16 cellular contexts compared by ENCODE assay signal in the genomic region with DNA sequence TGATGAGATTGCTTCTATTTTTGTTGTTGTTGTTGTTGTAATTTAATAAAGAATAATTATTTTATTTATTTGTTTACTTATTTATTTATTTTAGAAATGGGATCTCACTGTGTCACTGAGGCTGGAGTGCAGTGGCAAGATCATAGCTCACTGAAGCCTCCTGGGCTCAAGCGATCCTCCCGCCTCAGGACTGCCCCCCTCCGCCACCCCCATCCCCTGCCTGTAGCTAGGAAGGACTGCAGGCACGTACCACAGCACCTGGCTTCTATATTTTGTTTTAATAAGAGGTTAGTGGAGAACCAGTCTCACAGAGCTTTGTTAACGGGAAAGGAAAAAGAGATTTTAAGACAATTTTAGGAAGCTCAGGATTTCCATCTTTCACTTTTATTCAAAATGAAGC. TPM values are rescaled to one million over a fixed set of nuclear protein-coding genes. Genes with fewer than 3 reads are reported as not detected.
DNase-seq lines count a peak whose midpoint lies in the region; ATAC-seq, FAIRE-seq and TF ChIP-seq lines count a peak whose summit lies in the region.
"Had no signal": no experiment of that assay in that cellular context is flagged by ENCODE, and none has a peak within 500 bp of the region (broad histone marks: within the 10 kb centered on the region; RNA-seq: fewer than 3 reads in every experiment).

No MANE protein-coding gene starts in this region.

- no peak for TF ChIP-seq POLR2A in K562 (conservative IDR thresholded peaks at IDR 0.05)

- POLR2A ChIA-PET in K562 (lab: Yijun Ruan, JAX): interaction anchor here (1.4 kb wide), 1 partner anchor 16 kb away, joined by 4 read pairs; no protein-coding TSS in a partner anchor

- H4K8ac ChIP-seq in H9 (replicated peaks; ENCODE audit: insufficient read length, low read depth, low read length): no peak overlapping the region

- H4K20me1 ChIP-seq in H9 (ENCODE audit: control insufficient read depth, insufficient read depth, insufficient read length): no peaks in the 10 kb centered on the region
- H4K20me1 ChIP-seq in K562 (replicated peaks; ENCODE audit: control insufficient read depth, insufficient read depth, low read length): no peaks in the 10 kb centered on the region

- peaks cover 0 to 7% (median 2%) of the 10 kb centered on the region in 3 experiments; a peak in 2 of 7 replicates for H3K36me3 Mint-ChIP-seq in H9 (ENCODE audit: insufficient read depth in 1 of 3, low read depth in 3 of 3)
- no peaks in the 10 kb centered on the region for H3K36me3 Mint-ChIP-seq in immature natural killer cell
- H3K36me3 Mint-ChIP-seq: CD4-positive, alpha-beta memory T cell had no signal

- no peaks in the 10 kb centered on the region for H3K79me1 ChIP-seq in H9 (ENCODE audit: insufficient read depth, low read depth, low read length, poor library complexity, severe bottlenecking)

- no CpG with 5 or more reads among the region's 5 CpGs for WGBS in H9 (ENCODE audit: extremely low coverage, insufficient read length, low lambda C conversion rate)
- 0% methylated on average over 4 of the region's 5 CpGs for WGBS in K562 (ENCODE audit: insufficient coverage, low coverage, missing lambda C conversion rate)

- H4K91ac ChIP-seq in H9 (ENCODE audit: insufficient read length, low read depth, low read length): no peak overlapping the region

- no peaks in the 10 kb centered on the region for H3K27me3 ChIP-seq in H9 (ENCODE audit: insufficient read depth, low read length)
- no peaks in the 10 kb centered on the region; a peak in 2 of 5 replicates for H3K27me3 ChIP-seq in K562 (ENCODE audit: control insufficient read depth in 2 of 2, insufficient read depth in 2 of 2, low read length in 2 of 2)

- TF ChIP-seq EP300 in K562 (IDR thresholded peaks at IDR 0.05; ENCODE audit: low read length): no peak

- CTCF ChIA-PET in K562 (lab: Yijun Ruan, JAX; ENCODE audit: low intra/inter-chr PET ratio): interaction anchor here (0.6 to 1.8 kb wide), 2 partner anchors 97 to 237 kb away, joined by 3 to 10 read pairs; no protein-coding TSS in a partner anchor

- H3K4me3 Mint-ChIP-seq in H9: no peak overlapping the region
- H3K4me3 Mint-ChIP-seq in immature natural killer cell: no peak overlapping the region
- H3K4me3 Mint-ChIP-seq: CD4-positive, alpha-beta memory T cell had no signal

- ATAC-seq in K562: no peak

- H3K9ac ChIP-seq in H9 (ENCODE audit: extremely low read depth, insufficient read length, low read length) (no peak overlapping the region), K562 (ENCODE audit: insufficient read depth in 1 of 2, low read depth in 2 of 2, low read length in 2 of 2) (no peak overlapping the region)

- H3K9me3 ChIP-seq in H9 (ENCODE audit: control insufficient read depth, low read depth, low read length) (no peaks in the 10 kb centered on the region), K562 (replicated peaks; ENCODE audit: control insufficient read depth, insufficient read depth, low read depth, low read length) (no peaks in the 10 kb centered on the region)

- H3K9me1 ChIP-seq in K562 (ENCODE audit: control insufficient read depth, insufficient read depth, low read length): no peaks in the 10 kb centered on the region

- H3K27me3 Mint-ChIP-seq in H9 (ENCODE audit: low read depth) (no peaks in the 10 kb centered on the region; the same call in none of the 2 replicates), immature natural killer cell (ENCODE audit: low read depth in 3 of 3) (peaks cover 4 to 10% (median 5%) of the 10 kb centered on the region in 3 donors)

- no peaks in the 10 kb centered on the region for H3K36me3 ChIP-seq in K562 (ENCODE audit: control insufficient read depth, insufficient read depth, low read length)

- no peaks in the 10 kb centered on the region for H3K79me2 ChIP-seq in H9 (ENCODE audit: insufficient read depth, low read length)
- H3K79me2 ChIP-seq in K562 (ENCODE audit: control insufficient read depth, insufficient read depth, low read length): no peaks in the 10 kb centered on the region

- no peak overlapping the region for H2BK20ac ChIP-seq in H9 (ENCODE audit: low read depth, low read length, poor library complexity, severe bottlenecking)

- no peak overlapping the region for H3K4ac ChIP-seq in H9 (ENCODE audit: low read depth, low read length)

- H3K9me3 Mint-ChIP-seq in H9: peaks cover 5 to 6% of the 10 kb centered on the region in 2 experiments; a peak in 4 of 5 replicates
- H3K9me3 Mint-ChIP-seq in immature natural killer cell: no peaks in the 10 kb centered on the region
- H3K9me3 Mint-ChIP-seq: CD4-positive, alpha-beta memory T cell had no signal

- H3K27ac Mint-ChIP-seq in H9 (no peak overlapping the region), immature natural killer cell (no peak overlapping the region)
- H3K27ac Mint-ChIP-seq: CD4-positive, alpha-beta memory T cell had no signal

- no peak overlapping the region for H3K23ac ChIP-seq in H9 (ENCODE audit: insufficient read length, low read depth, low read length)

- H2BK5ac ChIP-seq in H9 (ENCODE audit: insufficient read length, low read length): no peak overlapping the region

- H3K4me1 ChIP-seq in H9 (ENCODE audit: insufficient read depth, low read length) (no peaks in the 10 kb centered on the region), K562 (replicated peaks in 1 of 2; ENCODE audit: control insufficient read depth in 2 of 2, insufficient read depth in 2 of 2, low read length in 2 of 2) (no peaks in the 10 kb centered on the region)

- no TSS peak for BruUV-seq in K562 (replicated peaks; lab: Mats Ljungman, UMichigan)

- no peaks in the 10 kb centered on the region for H3K23me2 ChIP-seq in H9 (ENCODE audit: insufficient read length, low read depth, low read length, poor library complexity, severe bottlenecking)

- TF ChIP-seq CTCF in H9 (conservative IDR thresholded peaks at IDR 0.05) (peak; percentile 27; the same call in 2 of the 3 replicates), K562 (IDR thresholded peaks at IDR 0.05 in 2 of 3, conservative IDR thresholded peaks at IDR 0.05 in 1 of 3; ENCODE audit: insufficient read depth in 2 of 3, low read depth in 1 of 3, low read length in 3 of 3) (no peak)

- in situ Hi-C loops in K562 (cut with MboI): loop anchor here (25.0 kb wide), 1 partner anchor 411 kb away; no protein-coding TSS in a partner anchor

- no peak overlapping the region for H3T11ph ChIP-seq in H9 (ENCODE audit: low read length)

- H2AK5ac ChIP-seq in H9 (ENCODE audit: insufficient read length, low read length): no peak overlapping the region

- H3K4me2 ChIP-seq in H9 (ENCODE audit: insufficient read depth, insufficient read length, low read length): no peak overlapping the region
- H3K4me2 ChIP-seq in K562 (ENCODE audit: insufficient read depth, low read length): no peak overlapping the region

- no peak overlapping the region for H3K14ac ChIP-seq in H9 (ENCODE audit: insufficient read depth, low read length)

- no peak for TF ChIP-seq RAD21 in K562 (CRISPR knock-in tag; conservative IDR thresholded peaks at IDR 0.05 in 1 of 2, IDR thresholded peaks at IDR 0.05 in 1 of 2)

- H3K27ac ChIP-seq in H9 (ENCODE audit: insufficient read length, low read depth, low read length) (no peak overlapping the region), K562 (ENCODE audit: extremely low read depth, low read depth, low read length) (no peak overlapping the region)

- H3K18ac ChIP-seq in H9 (ENCODE audit: insufficient read length, low read depth, low read length): no peak overlapping the region

- H2BK15ac ChIP-seq in H9 (ENCODE audit: low read depth, low read length): no peak overlapping the region

- DNase-seq in H9 (peak; percentile 65), K562 (ENCODE audit: extremely low read depth in 1 of 4, low spot score in 3 of 4) (no peak), islet precursor cell (peak; percentile 37), NCI-H2081 treated with DMSO at 0.1 percent for 48 hours (lab: John Stamatoyannopoulos, UW) (no peak), immature natural killer cell (no peak), NCI-H2227 treated with DMSO at 0.1 percent for 48 hours (lab: John Stamatoyannopoulos, UW) (no peak)
- DNase-seq: C1 segment of cervical spinal cord; Calu3; CD4-positive, alpha-beta memory T cell; COR-L47; DMS53; DMS79 treated with DMSO at 0.1 percent for 48 hours; GF-D8; GOT3; H7 had no signal

- H2AFZ ChIP-seq in H9 (ENCODE audit: low read length) (no peak overlapping the region), K562 (ENCODE audit: low read depth, low read length) (no peak overlapping the region)

- no peak overlapping the region for H3K56ac ChIP-seq in H9 (ENCODE audit: insufficient read length, low read depth, low read length)

- FAIRE-seq in K562 (lab: Jason Lieb, UNC): no peak
- FAIRE-seq: GM12891 had no signal

- intact Hi-C loops in K562 (cut with micrococcal nuclease): no loop called here

- no peak overlapping the region for H3K4me3 ChIP-seq in K562

- no peak overlapping the region for H2BK120ac ChIP-seq in H9 (ENCODE audit: low read depth, low read length, poor library complexity, severe bottlenecking)

- no peak overlapping the region for H4K5ac ChIP-seq in H9 (ENCODE audit: insufficient read length, low read depth, low read length)

- H2BK12ac ChIP-seq in H9 (ENCODE audit: insufficient read length, low read depth, low read length): no peak overlapping the region

- H3K4me1 Mint-ChIP-seq in H9: peaks cover 6 to 9% of the 10 kb centered on the region in 2 experiments
- peaks cover 4 to 6% of the 10 kb centered on the region in 2 donors for H3K4me1 Mint-ChIP-seq in immature natural killer cell

RNA-seq across cellular contexts. Expression of gene SMC3, which starts 19.5 kb away (rescaled TPM):
- 80.6 and 82.4 TPM in 2 replicates for total RNA-seq in H9 (2021)
- total RNA-seq in K562 (2011; cell fraction: chromatin; rRNA removed; ENCODE audit: low replicate concordance): 3.4 and 23.8 TPM in 2 replicates
- 2.0 and 2.6 TPM in 2 replicates for total RNA-seq in K562 (2011; cell fraction: nucleolus; rRNA removed)
- total RNA-seq in K562 (2011; cell fraction: nucleoplasm; rRNA removed): 6.0 and 6.1 TPM in 2 replicates
- total RNA-seq in K562 (2014; rRNA removed): 25.7 and 32.0 TPM in 2 replicates
- total RNA-seq in K562 (2014; rRNA removed; fragmentation: Illumina TruSeq; extraction: Trizol): 60.9 and 72.4 TPM in 2 replicates
- total RNA-seq in K562 (2015; rRNA removed; fragmentation: Illumina TruSeq; extraction: Trizol): 57.2 and 61.5 TPM in 2 replicates
- 35.1 and 42.0 TPM in 2 replicates for total RNA-seq in K562 (2021)
- 16.2 and 21.4 TPM in 2 replicates for polyA plus RNA-seq in K562 (2011; rRNA removed)
- 2.8 and 6.6 TPM in 2 replicates for polyA plus RNA-seq in K562 (2011; cell fraction: cytosol; rRNA removed)
- polyA plus RNA-seq in K562 (2011; cell fraction: nucleus; rRNA removed): 5.5 and 7.9 TPM in 2 replicates
- 31.6 and 34.7 TPM in 2 replicates for polyA plus RNA-seq in K562 (2012)
- 52.7 and 62.6 TPM in 2 replicates for polyA plus RNA-seq in K562 (2014; fragmentation: Illumina TruSeq; extraction: Trizol)
- 10 to 100 TPM; 21.3 to 24.5 TPM for polyA plus RNA-seq in K562 (2014; fragmentation: Nextera tagmentation; extraction: Ambion mirVana)
- 31.6 and 39.3 TPM in 2 replicates for polyA plus RNA-seq in K562 (2014; rRNA removed)
- 25.1 and 30.5 TPM in 2 replicates for polyA minus RNA-seq in K562 (2011; rRNA and poly(A)+ RNA removed)
- polyA minus RNA-seq in K562 (2011; cell fraction: cytosol; rRNA and poly(A)+ RNA removed): 13.5 and 14.9 TPM in 2 replicates
- 4.4 and 10.4 TPM in 2 replicates for polyA minus RNA-seq in K562 (2011; cell fraction: nucleus; rRNA and poly(A)+ RNA removed)
- polyA plus RNA-seq in immature natural killer cell: 10 to 100 TPM; 32.3 to 92.1 (median 43.8) TPM

RNA-seq across cellular contexts. Expression of gene DUSP5, which starts 50.3 kb away (rescaled TPM):
- 29.3 and 29.4 TPM in 2 replicates for total RNA-seq in H9 (2021)
- 4.3 and 7.9 TPM in 2 replicates for total RNA-seq in K562 (2011; cell fraction: chromatin; rRNA removed; ENCODE audit: low replicate concordance)
- 4.7 and 6.2 TPM in 2 replicates for total RNA-seq in K562 (2011; cell fraction: nucleolus; rRNA removed)
- 3.0 and 4.0 TPM in 2 replicates for total RNA-seq in K562 (2011; cell fraction: nucleoplasm; rRNA removed)
- 1.4 and 2.8 TPM in 2 replicates for total RNA-seq in K562 (2014; rRNA removed)
- 2.2 and 2.3 TPM in 2 replicates for total RNA-seq in K562 (2014; rRNA removed; fragmentation: Illumina TruSeq; extraction: Trizol)
- 2.0 and 2.4 TPM in 2 replicates for total RNA-seq in K562 (2015; rRNA removed; fragmentation: Illumina TruSeq; extraction: Trizol)
- 3.4 and 3.5 TPM in 2 replicates for total RNA-seq in K562 (2021)
- polyA plus RNA-seq in K562 (2011; rRNA removed): 2.5 and 3.4 TPM in 2 replicates
- polyA plus RNA-seq in K562 (2011; cell fraction: cytosol; rRNA removed): 2.9 and 4.8 TPM in 2 replicates
- 3.3 and 6.1 TPM in 2 replicates for polyA plus RNA-seq in K562 (2011; cell fraction: nucleus; rRNA removed)
- 4.0 and 6.8 TPM in 2 replicates for polyA plus RNA-seq in K562 (2012)
- 2.4 TPM in 2 replicates for polyA plus RNA-seq in K562 (2014; fragmentation: Illumina TruSeq; extraction: Trizol)
- under 1 TPM; 0.49 to 0.71 TPM for polyA plus RNA-seq in K562 (2014; fragmentation: Nextera tagmentation; extraction: Ambion mirVana)
- 1.5 and 1.9 TPM in 2 replicates for polyA plus RNA-seq in K562 (2014; rRNA removed)
- polyA minus RNA-seq in K562 (2011; rRNA and poly(A)+ RNA removed): 5.1 and 10.5 TPM in 2 replicates
- polyA minus RNA-seq in K562 (2011; cell fraction: cytosol; rRNA and poly(A)+ RNA removed): 5.7 and 12.0 TPM in 2 replicates
- polyA minus RNA-seq in K562 (2011; cell fraction: nucleus; rRNA and poly(A)+ RNA removed): 3.2 and 4.7 TPM in 2 replicates
- 1 to 10 TPM; 2.9 to 4.5 (median 2.9) TPM for polyA plus RNA-seq in immature natural killer cell

Comparison
In these comparisons a context has a peak if more than half of its experiments do, and no peak if none do; other contexts are left out.
1. DNase-seq: peak in H9 (single experiment) and islet precursor cell (single experiment); none in K562 (0 of 4), NCI-H2081 treated with DMSO at 0.1 percent for 48 hours (single experiment), immature natural killer cell (0 of 3) and NCI-H2227 treated with DMSO at 0.1 percent for 48 hours (single experiment).